In the genomic region with DNA sequence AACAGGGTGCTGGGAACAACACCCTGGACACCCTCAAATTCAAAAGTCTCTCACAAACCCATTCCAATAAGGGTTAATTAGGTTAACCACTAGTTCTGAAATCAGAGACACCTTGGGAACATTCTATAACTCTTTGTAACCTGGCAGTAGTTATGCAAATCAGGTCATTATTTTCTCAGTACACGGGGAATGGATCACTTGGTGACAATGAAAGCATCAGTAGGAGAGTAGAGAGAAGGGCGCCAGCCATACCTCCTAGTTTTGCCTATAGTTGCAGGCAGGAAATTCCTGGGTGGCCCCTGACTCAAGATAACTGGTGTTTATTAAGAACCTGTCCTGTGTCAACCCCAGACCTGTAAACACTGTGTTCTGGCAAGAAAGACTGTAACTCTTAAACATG, we compare ENCODE assay signal across 26 cellular contexts. TPM values are rescaled to one million over a fixed set of nuclear protein-coding genes. Genes with fewer than 3 reads are reported as not detected.
"Had no signal": no experiment of that assay in that cellular context is flagged by ENCODE, and none has a peak within 500 bp of the region (broad histone marks: within the 10 kb centered on the region; RNA-seq: fewer than 3 reads in every experiment).

No MANE protein-coding gene starts in this region.

- H3K27ac Mint-ChIP-seq: progenitor cell of endocrine pancreas, type B pancreatic cell had no signal

- H3K79me2 ChIP-seq: hepatocyte, parathyroid adenoma had no signal

- H3K4me3 ChIP-seq: gastrocnemius medialis, heart left ventricle, hepatocyte, smooth muscle cell, testis, tibial artery had no signal

- H3K9ac ChIP-seq: parathyroid adenoma had no signal

- H3K4me1 ChIP-seq: parathyroid adenoma, testis had no signal

- H3K27ac ChIP-seq: epithelial cell of prostate, heart left ventricle, hepatocyte, parathyroid adenoma, testis had no signal

- H3K9me3 ChIP-seq: gastrocnemius medialis, heart left ventricle, testis, tibial artery had no signal

- H3K4me3 Mint-ChIP-seq: natural killer cell, type B pancreatic cell had no signal

- H2AFZ ChIP-seq: hepatocyte, parathyroid adenoma had no signal

- H3K9me3 Mint-ChIP-seq: natural killer cell, type B pancreatic cell had no signal

- ATAC-seq: esophagus mucosa; gastrocnemius medialis; heart left ventricle; left lobe of liver; natural killer cell; sciatic nerve; stimulated activated naive CD8-positive, alpha-beta T cell treated with anti-CD3 and anti-CD28 coated beads, Interleukin-15, Interleukin-2, amounts not matched to agents 100 U/mL and 50 U/mL, for 24 hours had no signal

- DNase-seq: cerebellar nuclear complex; cortex of kidney; effector CD4-positive, alpha-beta T cell; foreskin fibroblast; gastrocnemius medialis; heart left ventricle; kidney; mammary epithelial cell; natural killer cell; stimulated activated CD4-positive, alpha-beta T cell treated with anti-CD3 and anti-CD28 coated beads, Interleukin-12 subunit alpha, Interleukin-12 subunit beta, amount 100 ng/mL, for 4 hours; stimulated activated CD4-positive, alpha-beta T cell treated with anti-CD3 and anti-CD28 coated beads, Interleukin-1b, Interleukin-23, amount 100 ng/mL, for 48 hours; stimulated activated CD4-positive, alpha-beta T cell treated with anti-CD3 and anti-CD28 coated beads, Interleukin-4, amount 100 ng/mL, for 1 hour; stimulated activated CD8-positive, alpha-beta memory T cell treated with anti-CD3 and anti-CD28 coated beads, Interleukin-4, amount 100 ng/mL, for 48 hours; stimulated activated naive CD8-positive, alpha-beta T cell treated with anti-CD3 and anti-CD28 coated beads, Interleukin-15, Interleukin-2, amounts not matched to agents 100 U/mL and 50 U/mL, for 24 hours; testis; tibial artery had no signal

- H3K36me3 ChIP-seq: gastrocnemius medialis, heart left ventricle, tibial artery had no signal

- H3K27me3 ChIP-seq: gastrocnemius medialis, testis, tibial artery had no signal

- H3K4me2 ChIP-seq: hepatocyte, smooth muscle cell had no signal

- H3K36me3 Mint-ChIP-seq: natural killer cell, type B pancreatic cell had no signal

RNA-seq across cellular contexts. Expression of gene CCDC110, which starts 2.5 kb away (rescaled TPM):
- total RNA-seq: mononuclear cell, natural killer cell had no signal
